In the genomic region with DNA sequence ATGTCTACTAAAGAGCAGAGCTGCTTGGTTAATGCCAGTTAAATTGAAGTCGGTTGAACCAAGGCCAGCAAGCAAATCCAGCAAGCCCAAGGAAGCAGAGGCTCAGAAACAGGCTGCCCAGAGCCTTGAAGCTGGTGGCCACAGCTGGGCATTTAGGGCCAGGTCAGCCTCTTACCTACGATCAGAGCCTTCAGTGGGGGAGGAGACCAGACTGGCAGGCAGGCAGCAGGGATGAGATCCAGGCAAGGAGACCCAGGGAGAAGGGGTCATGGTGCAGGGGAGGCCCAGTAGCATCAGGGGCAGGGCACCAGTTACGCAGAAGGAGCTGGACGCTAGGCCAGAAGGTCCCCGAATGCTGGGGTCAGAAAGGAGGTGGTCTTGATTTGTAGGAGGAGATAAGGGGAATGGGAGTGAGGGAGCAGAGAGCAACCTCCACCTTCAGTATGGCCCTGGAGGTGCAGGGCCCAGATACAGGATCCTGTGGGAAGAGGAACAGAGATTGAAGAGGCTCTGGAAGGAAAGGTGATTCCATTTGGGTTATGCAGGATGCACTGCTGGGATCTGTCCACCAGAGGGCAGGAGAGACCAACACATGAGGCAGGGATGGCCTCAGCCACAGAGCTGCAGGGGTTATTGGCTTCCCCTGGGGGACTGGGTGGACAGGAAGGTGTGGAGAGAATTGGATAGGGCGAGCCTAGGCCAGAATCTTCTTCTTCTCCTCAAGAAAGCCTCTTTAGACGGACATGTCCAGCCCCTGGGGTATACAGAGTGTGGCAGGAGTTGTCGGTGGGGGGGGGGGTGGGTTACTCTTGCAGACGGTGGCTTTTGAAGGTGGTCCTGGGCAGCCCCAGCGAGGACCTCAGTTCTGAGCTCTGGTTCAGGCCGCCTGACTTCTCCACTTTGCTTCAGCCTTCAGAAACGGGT, we compare ENCODE assay signal across 8 cellular contexts.
DNase-seq lines count a peak whose midpoint lies in the region; ATAC-seq and TF ChIP-seq lines count a peak whose summit lies in the region.

No MANE protein-coding gene starts in this region.

- peaks cover 1% of the 10 kb centered on the region for H3K4me1 Mint-ChIP-seq in T-helper 2 cell treated with Interferon-gamma antibody and Interleukin-4, amounts not matched to agents 5 μg/mL and 100 μg/mL, for 36 hours (ENCODE audit: low read depth)

- no peaks in the 10 kb centered on the region for H3K9me3 Mint-ChIP-seq in T-helper 2 cell treated with Interferon-gamma antibody and Interleukin-4, amounts not matched to agents 5 μg/mL and 100 μg/mL, for 36 hours

- ATAC-seq in GM18867 (IDR thresholded peaks at IDR 0.05; ENCODE audit: unreplicated experiment) = peak; percentile 71
- no peak for ATAC-seq in GM21737 (IDR thresholded peaks at IDR 0.05; ENCODE audit: unreplicated experiment)

- in situ Hi-C loops in astrocyte of the cerebellum (cut with HindIII; ENCODE audit: low sequenced_read_pairs) = no loop called here

- no peaks in the 10 kb centered on the region for H3K36me3 Mint-ChIP-seq in T-helper 2 cell treated with Interferon-gamma antibody and Interleukin-4, amounts not matched to agents 5 μg/mL and 100 μg/mL, for 36 hours (ENCODE audit: low read depth)

- no peak overlapping the region for H3K4me3 ChIP-seq in astrocyte of the cerebellum (ENCODE audit: low read depth, low read length)

- DNase-seq in AG20443 (ENCODE audit: low spot score) (peak; percentile 93), NAMALWA (ENCODE audit: low spot score) (peak; percentile 82), astrocyte of the cerebellum (ENCODE audit: low read depth) (peak; percentile 33), hypothalamus (lab: John Stamatoyannopoulos, UW) (peak in 41 of 51 donors; percentile 5 to 75 (median 35)), smooth muscle cell of the brain vasculature (ENCODE audit: low read depth, low spot score) (peak; percentile 28)
- DNase-seq in T-helper 2 cell treated with Interferon-gamma antibody and Interleukin-4, amounts not matched to agents 5 μg/mL and 100 μg/mL, for 36 hours (ENCODE audit: low spot score) = peak; percentile 17

- no peak overlapping the region for H3K27ac Mint-ChIP-seq in T-helper 2 cell treated with Interferon-gamma antibody and Interleukin-4, amounts not matched to agents 5 μg/mL and 100 μg/mL, for 36 hours

- TF ChIP-seq CTCF in astrocyte of the cerebellum (IDR thresholded peaks at IDR 0.05; ENCODE audit: low read depth, low read length, missing control alignments) = peak; percentile 94

- peaks cover 4% of the 10 kb centered on the region for H3K27me3 Mint-ChIP-seq in T-helper 2 cell treated with Interferon-gamma antibody and Interleukin-4, amounts not matched to agents 5 μg/mL and 100 μg/mL, for 36 hours (ENCODE audit: low read depth)

- H3K4me3 Mint-ChIP-seq in T-helper 2 cell treated with Interferon-gamma antibody and Interleukin-4, amounts not matched to agents 5 μg/mL and 100 μg/mL, for 36 hours = no peak overlapping the region

Comparison
In these comparisons a context has a peak if more than half of its experiments do, and no peak if none do; other contexts are left out.
1. DNase-seq: peak in every context shown above with its lines; median percentile 93 in AG20443; 82 in NAMALWA; 35 in hypothalamus; 33 in astrocyte of the cerebellum; 28 in smooth muscle cell of the brain vasculature; 17 in T-helper 2 cell treated with Interferon-gamma antibody and Interleukin-4, amounts not matched to agents 5 μg/mL and 100 μg/mL, for 36 hours.